ENCODE assay signal across 8 cellular contexts in genomic region chr5:83927140-83927733, GRCh38.
DNase-seq lines count a peak whose midpoint lies in the region; ATAC-seq and TF ChIP-seq lines count a peak whose summit lies in the region.
"Had no signal": no experiment of that assay in that cellular context is flagged by ENCODE, and none has a peak within 500 bp of the region (broad histone marks: within the 10 kb centered on the region; RNA-seq: fewer than 3 reads in every experiment).

No MANE protein-coding gene starts in this region.

- no peaks in the 10 kb centered on the region for H3K27me3 Mint-ChIP-seq in chondrocyte (ENCODE audit: low read depth)

- H3K9me3 ChIP-seq in right lobe of liver: no peaks in the 10 kb centered on the region

- ATAC-seq in SK-N-SH treated with all-trans-retinoic acid at 6 μM for 48 hours: peak; percentile 11; the same call in 1 of the 3 replicates
- peak; percentile 69 to 78 (median 76) for ATAC-seq in right lobe of liver
- ATAC-seq in stimulated activated naive CD8-positive, alpha-beta T cell treated with anti-CD3 and anti-CD28 coated beads, Interleukin-15, Interleukin-2, amounts not matched to agents 100 U/mL and 50 U/mL, for 24 hours: no peak

- no peak for TF ChIP-seq POLR2A in right lobe of liver (IDR thresholded peaks at IDR 0.05)

- DNase-seq in DMS53 treated with DMSO at 0.1 percent for 48 hours (lab: John Stamatoyannopoulos, UW; ENCODE audit: unreplicated experiment) (peak; percentile 71), GM19240 (ENCODE audit: insufficient read length, low spot score) (peak; percentile 1), HPDE6-E6E7 (ENCODE audit: extremely low spot score) (peak; percentile 37), chondrocyte (ENCODE audit: low spot score) (no peak), right lobe of liver (peak in 2 of 3 donors; percentile 30 to 56)
- DNase-seq in stimulated activated naive CD8-positive, alpha-beta T cell treated with anti-CD3 and anti-CD28 coated beads, Interleukin-15, Interleukin-2, amounts not matched to agents 100 U/mL and 50 U/mL, for 24 hours: peak; percentile 49

- H3K36me3 Mint-ChIP-seq in chondrocyte (ENCODE audit: low read depth): no peaks in the 10 kb centered on the region
- H3K36me3 Mint-ChIP-seq: activated naive CD8-positive, alpha-beta T cell had no signal

- peaks cover 7% of the 10 kb centered on the region for H3K9me3 Mint-ChIP-seq in chondrocyte (ENCODE audit: low read depth)

- no peaks in the 10 kb centered on the region for H3K27me3 ChIP-seq in right lobe of liver

- H3K36me3 ChIP-seq in right lobe of liver: no peaks in the 10 kb centered on the region

- no peak overlapping the region for H3K4me3 Mint-ChIP-seq in chondrocyte (ENCODE audit: unreplicated experiment)
- H3K4me3 Mint-ChIP-seq: activated naive CD8-positive, alpha-beta T cell had no signal

- intact Hi-C loops in right lobe of liver (cut with DNase I): no loop called here

- no peaks in the 10 kb centered on the region for H3K4me1 ChIP-seq in right lobe of liver

- H3K4me3 ChIP-seq in right lobe of liver: no peak overlapping the region

- TF ChIP-seq CTCF in chondrocyte (IDR thresholded peaks at IDR 0.05) (peak; percentile 93), right lobe of liver (IDR thresholded peaks at IDR 0.05) (peak; percentile 45 to 73 (median 66))

- 23% methylated on average over 4 of the region's 4 CpGs for WGBS in right lobe of liver (ENCODE audit: insufficient coverage, low coverage, low lambda C conversion rate, missing lambda C conversion rate)

- H3K27ac ChIP-seq in right lobe of liver: no peak overlapping the region

- H3K4me1 Mint-ChIP-seq in chondrocyte (ENCODE audit: low read depth): peaks cover 79% of the 10 kb centered on the region

- peak overlapping the region; percentile 66 for H3K27ac Mint-ChIP-seq in chondrocyte (ENCODE audit: unreplicated experiment)
- H3K27ac Mint-ChIP-seq: activated naive CD8-positive, alpha-beta T cell had no signal

TF ChIP-seq in SK-N-SH treated with all-trans-retinoic acid at 6 μM for 48 hours, 23 proteins besides CTCF, POLR2A, EP300 and RAD21:
- TF ChIP-seq ARNTL (CRISPR knock-in tag; IDR thresholded peaks at IDR 0.05; ENCODE audit: borderline replicate concordance, low read depth): no peak
- TF ChIP-seq ZNF8 (CRISPR knock-in tag; IDR thresholded peaks at IDR 0.05): no peak
- no peak for TF ChIP-seq POU6F1 (CRISPR knock-in tag; IDR thresholded peaks at IDR 0.05; ENCODE audit: borderline replicate concordance, low read depth)
- no peak for TF ChIP-seq ZNF565 (CRISPR knock-in tag; conservative IDR thresholded peaks at IDR 0.05; ENCODE audit: low read depth)
- TF ChIP-seq TSHZ2 (CRISPR knock-in tag; IDR thresholded peaks at IDR 0.05): no peak
- no peak for TF ChIP-seq TCF4 (CRISPR knock-in tag; IDR thresholded peaks at IDR 0.05; ENCODE audit: borderline replicate concordance)
- no peak for TF ChIP-seq GLIS3 (CRISPR knock-in tag; IDR thresholded peaks at IDR 0.05)
- TF ChIP-seq PPARA (CRISPR knock-in tag; IDR thresholded peaks at IDR 0.05; ENCODE audit: borderline replicate concordance): no peak
- TF ChIP-seq ZFP3 (CRISPR knock-in tag; IDR thresholded peaks at IDR 0.05): no peak
- TF ChIP-seq OSR1 (CRISPR knock-in tag; IDR thresholded peaks at IDR 0.05): no peak
- TF ChIP-seq CSRNP3 (CRISPR knock-in tag; IDR thresholded peaks at IDR 0.05): no peak
- TF ChIP-seq RARB (CRISPR knock-in tag; IDR thresholded peaks at IDR 0.05): no peak
- TF ChIP-seq BACH2 (CRISPR knock-in tag; IDR thresholded peaks at IDR 0.05; ENCODE audit: borderline replicate concordance): no peak
- no peak for TF ChIP-seq CREB5 (CRISPR knock-in tag; IDR thresholded peaks at IDR 0.05; ENCODE audit: low read depth)
- no peak for TF ChIP-seq SNAI2 (CRISPR knock-in tag; IDR thresholded peaks at IDR 0.05)
- no peak for TF ChIP-seq ESRRG (CRISPR knock-in tag; IDR thresholded peaks at IDR 0.05)
- no peak for TF ChIP-seq ZFP30 (CRISPR knock-in tag; IDR thresholded peaks at IDR 0.05)
